Comparison of ENCODE assay signal across 8 cellular contexts in the genomic region with DNA sequence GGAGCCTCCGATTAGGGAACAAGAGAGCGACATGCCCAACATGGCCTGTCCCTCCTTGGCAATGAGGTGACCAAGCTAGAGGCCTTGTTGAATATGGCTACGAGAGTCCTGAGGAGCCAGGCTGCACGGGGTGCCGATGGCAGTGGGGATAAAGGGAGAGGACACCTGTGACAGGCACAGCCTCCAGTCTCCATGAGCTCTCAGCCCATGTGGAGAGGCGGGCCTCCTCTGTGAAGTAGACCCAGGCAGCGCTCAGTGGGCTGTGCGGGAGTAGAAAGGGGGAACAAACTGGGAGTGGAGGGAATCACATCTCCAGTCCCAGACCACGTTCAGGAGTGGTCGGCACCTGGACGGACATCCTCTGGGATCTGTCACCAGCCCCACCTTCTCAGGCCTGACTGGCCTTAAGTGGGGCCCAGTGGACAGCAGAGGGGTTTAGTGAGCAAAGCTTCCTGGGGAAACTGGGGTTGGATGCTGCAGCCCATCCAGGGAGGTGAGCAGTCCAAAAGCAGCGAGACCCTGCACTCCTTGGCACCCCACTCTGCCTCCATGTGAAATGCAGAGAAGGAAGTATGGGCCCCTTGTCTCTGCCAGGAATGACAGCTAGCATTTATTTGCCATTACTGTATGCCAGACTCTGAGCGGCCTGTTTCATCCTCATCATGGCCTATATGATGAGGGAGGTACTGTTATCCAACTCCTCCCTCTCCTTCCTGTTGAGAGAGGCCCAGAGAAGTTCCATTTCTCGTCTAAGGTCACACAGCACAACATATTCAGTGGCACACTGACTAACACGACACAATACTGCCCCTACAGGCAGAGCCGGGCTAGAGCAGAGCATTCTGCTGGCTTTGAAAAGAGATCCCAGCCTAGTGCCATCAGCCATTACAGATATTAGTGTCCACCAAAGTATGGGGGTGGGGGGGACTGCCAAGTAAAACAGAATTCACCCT. TPM values are rescaled to one million over a fixed set of nuclear protein-coding genes. Genes with fewer than 3 reads are reported as not detected.
DNase-seq lines count a peak whose midpoint lies in the region; ATAC-seq, FAIRE-seq and TF ChIP-seq lines count a peak whose summit lies in the region.

No MANE protein-coding gene starts in this region.

- TF ChIP-seq CTCF in activated B cell treated with CpG ODN at 0.5 μM for 24 hours (IDR thresholded peaks at IDR 0.05), result no peak
- peak; percentile 94 for TF ChIP-seq CTCF in choroid plexus epithelial cell (conservative IDR thresholded peaks at IDR 0.05; ENCODE audit: low read depth, low read length)
- TF ChIP-seq CTCF in liver (IDR thresholded peaks at IDR 0.05; ENCODE audit: low read depth, low read length, missing input control), result peak; percentile 73

- CTCF ChIA-PET in activated B cell treated with CpG ODN at 0.5 μM for 24 hours (lab: Charles Lee), result interaction anchor here (1.0 to 2.5 kb wide), 4 partner anchors 66 to 176 kb away, joined by 3 to 19 read pairs (median 7); partner anchors contain the start of gene COL1A1

- POLR2A ChIA-PET in activated B cell treated with CpG ODN at 0.5 μM for 24 hours (lab: Charles Lee), result no interaction called here

- intact Hi-C loops in activated B cell treated with CpG ODN at 0.5 μM for 24 hours (cut with micrococcal nuclease), result loop anchor here (2.0 kb wide), 1 partner anchor 155 kb away; no protein-coding TSS in a partner anchor

- peaks cover 6% of the 10 kb centered on the region for H3K4me1 Mint-ChIP-seq in activated B cell treated with CpG ODN at 0.5 μM for 24 hours

- H3K9me3 ChIP-seq in liver (ENCODE audit: control insufficient read depth in 4 of 4, low read length in 3 of 4), result no peaks in the 10 kb centered on the region

- H3K4me3 ChIP-seq in choroid plexus epithelial cell (ENCODE audit: low read depth, low read length) (peak overlapping the region; percentile 31), liver (ENCODE audit: low read depth in 1 of 3, low read length in 3 of 3) (no peak overlapping the region)

- H3K27me3 ChIP-seq in liver (ENCODE audit: control insufficient read depth in 4 of 4, insufficient read depth in 4 of 4, low read length in 3 of 4), result no peaks in the 10 kb centered on the region

- no peaks in the 10 kb centered on the region for H3K9me3 Mint-ChIP-seq in activated B cell treated with CpG ODN at 0.5 μM for 24 hours

- H3K27me3 Mint-ChIP-seq in activated B cell treated with CpG ODN at 0.5 μM for 24 hours, result peaks cover 26% of the 10 kb centered on the region

- H3K27ac Mint-ChIP-seq in activated B cell treated with CpG ODN at 0.5 μM for 24 hours, result no peak overlapping the region

- H3K4me3 Mint-ChIP-seq in activated B cell treated with CpG ODN at 0.5 μM for 24 hours, result no peak overlapping the region

- peak; percentile 81 to 90 for TF ChIP-seq RAD21 in liver (IDR thresholded peaks at IDR 0.05)

- H3K9ac ChIP-seq in liver (ENCODE audit: low read depth in 1 of 2, low read length in 2 of 2), result no peak overlapping the region

- H3K36me3 Mint-ChIP-seq in activated B cell treated with CpG ODN at 0.5 μM for 24 hours (ENCODE audit: low read depth), result no peaks in the 10 kb centered on the region

- no peaks in the 10 kb centered on the region for H3K36me3 ChIP-seq in liver (ENCODE audit: control insufficient read depth in 4 of 4, insufficient read depth in 3 of 4, low read depth in 1 of 4, low read length in 3 of 4)

- FAIRE-seq in GM12891 (lab: Jason Lieb, UNC), result peak; percentile 95

- H3K4me1 ChIP-seq in liver (ENCODE audit: control insufficient read depth in 4 of 4, insufficient read depth in 4 of 4, low read length in 3 of 4), result peaks cover 4 to 23% (median 11%) of the 10 kb centered on the region in 4 donors

- ATAC-seq in activated B cell treated with CpG ODN at 0.5 μM for 24 hours (ENCODE audit: low read depth) (peak; percentile 76), GM21526 (IDR thresholded peaks at IDR 0.05; ENCODE audit: low FRiP score, unreplicated experiment) (no peak)

- no peak overlapping the region for H3K27ac ChIP-seq in liver (ENCODE audit: low read depth in 1 of 2, low read length in 2 of 2)

- TF ChIP-seq POLR2A in GM12891 (IDR thresholded peaks at IDR 0.05; ENCODE audit: low read depth, low read length), result no peak

- peak; percentile 90 for DNase-seq in 8988T
- DNase-seq in GM12891 (ENCODE audit: insufficient read length, low spot score), result peak; percentile 66
- DNase-seq in NCI-H1694 treated with DMSO at 0.1 percent for 48 hours (lab: John Stamatoyannopoulos, UW), result peak; percentile 76
- peak; percentile 31 for DNase-seq in activated B cell treated with CpG ODN at 0.5 μM for 24 hours
- peak; percentile 92 for DNase-seq in choroid plexus epithelial cell (ENCODE audit: low read depth)
- peak; percentile 65 for DNase-seq in stimulated activated CD4-positive, alpha-beta T cell treated with anti-CD3 and anti-CD28 coated beads, Interleukin-4, amount 100 ng/mL, for 1 hour

- WGBS in liver, result 68% methylated on average over 16 of the region's 16 CpGs

TF ChIP-seq in GM12891, 5 proteins besides CTCF, POLR2A, EP300 and RAD21:
- no peak for TF ChIP-seq POLR2AphosphoS5 (IDR thresholded peaks at IDR 0.05; ENCODE audit: low read depth, low read length)
- no peak for TF ChIP-seq TAF1 (IDR thresholded peaks at IDR 0.05; ENCODE audit: low read depth, low read length)
- TF ChIP-seq PAX5 (IDR thresholded peaks at IDR 0.05; ENCODE audit: insufficient read depth, low read length, severe bottlenecking), result no peak
- no peak for TF ChIP-seq SPI1 (IDR thresholded peaks at IDR 0.05; ENCODE audit: low read depth, low read length)
- no peak for TF ChIP-seq POU2F2 (IDR thresholded peaks at IDR 0.05; ENCODE audit: low read depth, low read length)
TF ChIP-seq in GM12891: peak in this region for 0.

TF ChIP-seq in liver, 16 proteins besides CTCF, POLR2A, EP300 and RAD21:
- peak in 1 of 2 donors; percentile 13 for TF ChIP-seq RXRA (IDR thresholded peaks at IDR 0.05)
- TF ChIP-seq, protein P1, sequence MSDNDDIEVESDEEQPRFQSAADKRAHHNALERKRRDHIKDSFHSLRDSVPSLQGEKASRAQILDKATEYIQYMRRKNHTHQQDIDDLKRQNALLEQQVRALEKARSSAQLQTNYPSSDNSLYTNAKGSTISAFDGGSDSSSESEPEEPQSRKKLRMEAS (IDR thresholded peaks at IDR 0.05), result no peak
TF ChIP-seq in liver: peak in this region for 1.

RNA-seq across cellular contexts. Expression of gene TMEM92, which starts 4.5 kb away (rescaled TPM):
- 0.14 TPM for polyA plus RNA-seq in GM12891 (2012; ENCODE audit: low read depth, missing spikeins)
- not detected in 2 replicates for total RNA-seq in activated B cell treated with CpG ODN at 0.5 μM for 24 hours
- total RNA-seq in liver, result 1 to 10 TPM in 1 of 2 donors, under 1 TPM in 1; 0.05 to 2.8 TPM
- polyA plus RNA-seq in liver, result 10 to 100 TPM in 1 of 2 donors, 1 to 10 TPM in 1; 5.3 to 17.9 TPM

Comparison
In these comparisons a context has a peak if more than half of its experiments do, and no peak if none do; other contexts are left out.
1. DNase-seq: peak in every context shown above with its lines; median percentile 92 in choroid plexus epithelial cell; 90 in 8988T; 76 in NCI-H1694 treated with DMSO at 0.1 percent for 48 hours; 66 in GM12891; 65 in stimulated activated CD4-positive, alpha-beta T cell treated with anti-CD3 and anti-CD28 coated beads, Interleukin-4, amount 100 ng/mL, for 1 hour; 31 in activated B cell treated with CpG ODN at 0.5 μM for 24 hours.